15 cellular contexts compared by ENCODE assay signal in genomic region chr6:158764188-158764849, GRCh38. TPM values are rescaled to one million over a fixed set of nuclear protein-coding genes. Genes with fewer than 3 reads are reported as not detected.
DNase-seq lines count a peak whose midpoint lies in the region; ATAC-seq, FAIRE-seq and TF ChIP-seq lines count a peak whose summit lies in the region.
"Had no signal": no experiment of that assay in that cellular context is flagged by ENCODE, and none has a peak within 500 bp of the region (broad histone marks: within the 10 kb centered on the region; RNA-seq: fewer than 3 reads in every experiment).

No MANE protein-coding gene starts in this region.

- no peak for FAIRE-seq in D721Med (lab: Jason Lieb, UNC)
- FAIRE-seq: bronchial epithelial cell, endometrium, kidney had no signal

- H3K4me1 ChIP-seq in BLaER1 treated with 17β-estradiol and CSF1 and Interleukin-3, amounts not matched to agents 10 nM and 100 nM = peaks cover 86 to 100% (median 98%) of the 10 kb centered on the region in 10 experiments

- peak overlapping the region; percentile 53 for H3K27ac Mint-ChIP-seq in activated CD4-positive, alpha-beta memory T cell treated with anti-CD3 and anti-CD28 coated beads for 36 hours
- H3K27ac Mint-ChIP-seq in immature natural killer cell = peak overlapping the region in 4 of 6 donors; percentile 39 to 64 (median 55)

- no peaks in the 10 kb centered on the region for H3K9me3 ChIP-seq in BLaER1 treated with 17β-estradiol and CSF1 and Interleukin-3, amounts not matched to agents 10 nM and 100 nM (replicated peaks in 1 of 11)

- TF ChIP-seq POLR2A in GM10847 (IDR thresholded peaks at IDR 0.05; ENCODE audit: extremely low read depth, insufficient read length) = peak; percentile 9

- peak overlapping the region in 5 of 11 experiments; percentile 2 to 49 (median 16); a peak in 3 of 22 replicates for H3K9ac ChIP-seq in BLaER1 treated with 17β-estradiol and CSF1 and Interleukin-3, amounts not matched to agents 10 nM and 100 nM

- CTCF ChIA-PET in activated CD4-positive, alpha-beta memory T cell treated with anti-CD3 and anti-CD28 coated beads for 36 hours (lab: Charles Lee) = no interaction called here

- peaks cover 43 to 67% (median 54%) of the 10 kb centered on the region in 11 experiments for H3K36me3 ChIP-seq in BLaER1 treated with 17β-estradiol and CSF1 and Interleukin-3, amounts not matched to agents 10 nM and 100 nM

- H3K4me3 Mint-ChIP-seq in activated CD4-positive, alpha-beta memory T cell treated with anti-CD3 and anti-CD28 coated beads for 36 hours = no peak overlapping the region
- H3K4me3 Mint-ChIP-seq in immature natural killer cell = no peak overlapping the region

- H4K20me1 ChIP-seq in BLaER1 treated with 17β-estradiol and CSF1 and Interleukin-3, amounts not matched to agents 10 nM and 100 nM = peaks cover 24 to 61% (median 32%) of the 10 kb centered on the region in 11 experiments; a peak in 21 of 22 replicates

- H3K27ac ChIP-seq in BLaER1 treated with 17β-estradiol and CSF1 and Interleukin-3, amounts not matched to agents 10 nM and 100 nM = peak overlapping the region in 4 of 11 experiments; percentile 17 to 56 (median 40); a peak in 5 of 22 replicates

- H3K9me3 Mint-ChIP-seq in activated CD4-positive, alpha-beta memory T cell treated with anti-CD3 and anti-CD28 coated beads for 36 hours = no peaks in the 10 kb centered on the region
- no peaks in the 10 kb centered on the region for H3K9me3 Mint-ChIP-seq in immature natural killer cell

- no peaks in the 10 kb centered on the region for H3K4me1 Mint-ChIP-seq in activated CD4-positive, alpha-beta memory T cell treated with anti-CD3 and anti-CD28 coated beads for 36 hours (ENCODE audit: low read depth)
- H3K4me1 Mint-ChIP-seq in immature natural killer cell = peaks cover 0 to 2% of the 10 kb centered on the region in 2 donors

- intact Hi-C loops in activated CD4-positive, alpha-beta memory T cell treated with anti-CD3 and anti-CD28 coated beads for 36 hours (cut with micrococcal nuclease) = no loop called here

- POLR2A ChIA-PET in activated CD4-positive, alpha-beta memory T cell treated with anti-CD3 and anti-CD28 coated beads for 36 hours (lab: Charles Lee) = interaction anchor here (1.6 kb wide), 1 partner anchor 45 kb away, joined by 4 read pairs; no protein-coding TSS in a partner anchor

- peaks cover 60% of the 10 kb centered on the region for H3K36me3 Mint-ChIP-seq in activated CD4-positive, alpha-beta memory T cell treated with anti-CD3 and anti-CD28 coated beads for 36 hours
- peaks cover 12 to 53% (median 21%) of the 10 kb centered on the region in 3 donors for H3K36me3 Mint-ChIP-seq in immature natural killer cell

- no peaks in the 10 kb centered on the region for H3K27me3 Mint-ChIP-seq in activated CD4-positive, alpha-beta memory T cell treated with anti-CD3 and anti-CD28 coated beads for 36 hours
- H3K27me3 Mint-ChIP-seq in immature natural killer cell (ENCODE audit: low read depth in 3 of 3) = peaks cover 9 to 36% (median 26%) of the 10 kb centered on the region in 3 donors

- no peaks in the 10 kb centered on the region for H3K27me3 ChIP-seq in BLaER1 treated with 17β-estradiol and CSF1 and Interleukin-3, amounts not matched to agents 10 nM and 100 nM

- peak overlapping the region; percentile 37 to 84 (median 66) for H3K4me2 ChIP-seq in BLaER1 treated with 17β-estradiol and CSF1 and Interleukin-3, amounts not matched to agents 10 nM and 100 nM

- no peak for ATAC-seq in HG03135 (IDR thresholded peaks at IDR 0.05; ENCODE audit: unreplicated experiment)
- no peak for ATAC-seq in HG02623 (IDR thresholded peaks at IDR 0.05; ENCODE audit: unreplicated experiment)

- no peak for TF ChIP-seq CTCF in D721Med (IDR thresholded peaks at IDR 0.05; ENCODE audit: insufficient read depth, missing control alignments)

- no peak overlapping the region for H3K4me3 ChIP-seq in BLaER1 treated with 17β-estradiol and CSF1 and Interleukin-3, amounts not matched to agents 10 nM and 100 nM

- no peak for DNase-seq in activated CD4-positive, alpha-beta memory T cell treated with anti-CD3 and anti-CD28 coated beads for 36 hours
- DNase-seq in immature natural killer cell (no peak), NCI-H2171 (lab: John Stamatoyannopoulos, UW) (no peak), D721Med (ENCODE audit: insufficient read length, low spot score) (no peak)
- DNase-seq: GF-D8, KBM-7, kidney, NCI-H1436, NCI-H524 had no signal

RNA-seq across cellular contexts. Expression of gene EZR, which starts 54.8 kb away (rescaled TPM):
- total RNA-seq in activated CD4-positive, alpha-beta memory T cell treated with anti-CD3 and anti-CD28 coated beads for 36 hours = 100 to 1,000 TPM; 255 to 256 TPM
- 100 to 1,000 TPM; 129 to 153 (median 139) TPM for polyA plus RNA-seq in immature natural killer cell
